1 cellular context compared by ENCODE assay signal in the genomic region with DNA sequence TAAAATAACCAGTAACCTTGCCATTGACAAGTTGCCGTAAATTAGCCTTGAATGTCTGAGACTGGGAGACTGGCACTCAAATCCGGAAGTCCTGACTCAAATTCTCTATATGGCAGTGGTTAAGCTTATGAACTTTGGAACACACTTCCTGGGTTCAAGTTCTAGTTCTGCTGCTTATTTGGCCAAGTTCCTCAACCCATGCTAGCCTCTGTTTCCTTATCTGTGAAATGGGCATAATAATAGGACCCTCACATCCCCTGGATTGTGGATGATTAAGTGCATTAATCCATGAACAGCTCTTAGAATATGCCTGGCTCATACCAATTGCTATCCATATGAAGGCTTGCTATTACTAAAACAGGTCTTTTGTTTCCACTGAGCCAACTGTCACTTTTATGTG.
A peak's percentile ranks its signal among the peaks of the same experiment; 100 is the strongest.
TF ChIP-seq lines count a peak whose summit lies in the region.

No MANE protein-coding gene starts in this region.

TF ChIP-seq in K562, 482 proteins besides CTCF, POLR2A, EP300 and RAD21 (continued from another document):
- TF ChIP-seq, protein P1, sequence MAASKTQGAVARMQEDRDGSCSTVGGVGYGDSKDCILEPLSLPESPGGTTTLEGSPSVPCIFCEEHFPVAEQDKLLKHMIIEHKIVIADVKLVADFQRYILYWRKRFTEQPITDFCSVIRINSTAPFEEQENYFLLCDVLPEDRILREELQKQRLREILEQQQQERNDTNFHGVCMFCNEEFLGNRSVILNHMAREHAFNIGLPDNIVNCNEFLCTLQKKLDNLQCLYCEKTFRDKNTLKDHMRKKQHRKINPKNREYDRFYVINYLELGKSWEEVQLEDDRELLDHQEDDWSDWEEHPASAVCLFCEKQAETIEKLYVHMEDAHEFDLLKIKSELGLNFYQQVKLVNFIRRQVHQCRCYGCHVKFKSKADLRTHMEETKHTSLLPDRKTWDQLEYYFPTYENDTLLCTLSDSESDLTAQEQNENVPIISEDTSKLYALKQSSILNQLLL (CRISPR knock-in tag; IDR thresholded peaks at IDR 0.05; ENCODE audit: borderline replicate concordance), result no peak
- TF ChIP-seq ASH1L (IDR thresholded peaks at IDR 0.05; ENCODE audit: borderline replicate concordance, low read depth, partially characterized antibody) (no peak), FIP1L1 (IDR thresholded peaks at IDR 0.05; ENCODE audit: low read depth, low read length, poor library complexity, severe bottlenecking) (no peak), RBM25 (IDR thresholded peaks at IDR 0.05; ENCODE audit: low read depth, low read length, severe bottlenecking) (peak; percentile 91), TEAD2 (tag; IDR thresholded peaks at IDR 0.05) (no peak), BRD9 (IDR thresholded peaks at IDR 0.05; ENCODE audit: low read depth, partially characterized antibody) (no peak), HNRNPK (IDR thresholded peaks at IDR 0.05; ENCODE audit: low read depth, low read length, poor library complexity, severe bottlenecking) (no peak), LARP7 (IDR thresholded peaks at IDR 0.05) (no peak), DIDO1 (tag; IDR thresholded peaks at IDR 0.05; ENCODE audit: low read depth) (no peak), YY1 (IDR thresholded peaks at IDR 0.05; ENCODE audit: borderline replicate concordance in 1 of 3, control insufficient read depth in 1 of 3, extremely low read depth in 1 of 3, insufficient read depth in 3 of 3, insufficient read length in 1 of 3, insufficient replicate concordance in 2 of 3, low read depth in 1 of 3, low read length in 2 of 3) (no peak), KLF10 (CRISPR knock-in tag; IDR thresholded peaks at IDR 0.05) (no peak), ZBTB7A (IDR thresholded peaks at IDR 0.05; ENCODE audit: borderline replicate concordance, control insufficient read depth, low read depth, low read length) (no peak), ATF1 (CRISPR knock-in tag; IDR thresholded peaks at IDR 0.05) (no peak), ATF1 (tag; IDR thresholded peaks at IDR 0.05) (no peak), KLF16 (IDR thresholded peaks at IDR 0.05) (no peak), NBN (IDR thresholded peaks at IDR 0.05; ENCODE audit: low read depth) (no peak), ETV1 (tag; conservative IDR thresholded peaks at IDR 0.05; ENCODE audit: low read depth) (0 out of 2 replicates have a peak, but pooled peaks have one; percentile 18), ZNF644 (tag; IDR thresholded peaks at IDR 0.05; ENCODE audit: low read depth) (no peak), ZKSCAN8 (CRISPR knock-in tag; IDR thresholded peaks at IDR 0.05) (no peak), KDM1A (IDR thresholded peaks at IDR 0.05) (peak in 1 of 2 experiments; percentile 25; a peak in 1 of 4 replicates), ZNF134 (CRISPR knock-in tag; conservative IDR thresholded peaks at IDR 0.05) (no peak), CCAR2 (IDR thresholded peaks at IDR 0.05; ENCODE audit: low read depth, low read length) (no peak), RB1 (IDR thresholded peaks at IDR 0.05; ENCODE audit: low read depth) (no peak), CREM (IDR thresholded peaks at IDR 0.05; ENCODE audit: low read depth) (no peak), ZC3H4 (CRISPR knock-in tag; IDR thresholded peaks at IDR 0.05; ENCODE audit: borderline replicate concordance) (no peak), ZNF507 (tag; conservative IDR thresholded peaks at IDR 0.05) (no peak), PCBP1 (IDR thresholded peaks at IDR 0.05; ENCODE audit: low read depth, low read length, poor library complexity, severe bottlenecking) (no peak), SNIP1 (IDR thresholded peaks at IDR 0.05; ENCODE audit: low read depth) (no peak), PML (IDR thresholded peaks at IDR 0.05; ENCODE audit: low read length) (no peak), MTF1 (CRISPR knock-in tag; IDR thresholded peaks at IDR 0.05; ENCODE audit: borderline replicate concordance) (no peak), ZNF146 (CRISPR knock-in tag; IDR thresholded peaks at IDR 0.05; ENCODE audit: unreplicated experiment) (no peak), SIRT6 (IDR thresholded peaks at IDR 0.05; ENCODE audit: low read depth, low read length) (no peak), RCOR1 (IDR thresholded peaks at IDR 0.05; ENCODE audit: borderline replicate concordance in 1 of 2, low read depth in 2 of 2, low read length in 2 of 2) (peak in 1 of 2 experiments; percentile 13; a peak in 1 of 4 replicates), OTX1 (CRISPR knock-in tag; IDR thresholded peaks at IDR 0.05) (no peak), ZNF12 (CRISPR knock-in tag; IDR thresholded peaks at IDR 0.05) (no peak)
- TF ChIP-seq, protein P2, sequence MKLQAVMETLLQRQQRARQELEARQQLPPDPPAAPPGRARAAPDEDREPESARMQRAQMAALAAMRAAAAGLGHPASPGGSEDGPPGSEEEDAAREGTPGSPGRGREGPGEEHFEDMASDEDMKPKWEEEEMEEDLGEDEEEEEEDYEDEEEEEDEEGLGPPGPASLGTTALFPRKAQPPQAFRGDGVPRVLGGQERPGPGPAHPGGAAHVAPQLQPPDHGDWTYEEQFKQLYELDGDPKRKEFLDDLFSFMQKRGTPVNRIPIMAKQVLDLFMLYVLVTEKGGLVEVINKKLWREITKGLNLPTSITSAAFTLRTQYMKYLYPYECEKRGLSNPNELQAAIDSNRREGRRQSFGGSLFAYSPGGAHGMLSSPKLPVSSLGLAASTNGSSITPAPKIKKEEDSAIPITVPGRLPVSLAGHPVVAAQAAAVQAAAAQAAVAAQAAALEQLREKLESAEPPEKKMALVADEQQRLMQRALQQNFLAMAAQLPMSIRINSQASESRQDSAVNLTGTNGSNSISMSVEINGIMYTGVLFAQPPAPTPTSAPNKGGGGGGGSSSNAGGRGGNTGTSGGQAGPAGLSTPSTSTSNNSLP (IDR thresholded peaks at IDR 0.05; ENCODE audit: borderline replicate concordance, low read depth, low read length), result no peak
- TF ChIP-seq, protein P3, sequence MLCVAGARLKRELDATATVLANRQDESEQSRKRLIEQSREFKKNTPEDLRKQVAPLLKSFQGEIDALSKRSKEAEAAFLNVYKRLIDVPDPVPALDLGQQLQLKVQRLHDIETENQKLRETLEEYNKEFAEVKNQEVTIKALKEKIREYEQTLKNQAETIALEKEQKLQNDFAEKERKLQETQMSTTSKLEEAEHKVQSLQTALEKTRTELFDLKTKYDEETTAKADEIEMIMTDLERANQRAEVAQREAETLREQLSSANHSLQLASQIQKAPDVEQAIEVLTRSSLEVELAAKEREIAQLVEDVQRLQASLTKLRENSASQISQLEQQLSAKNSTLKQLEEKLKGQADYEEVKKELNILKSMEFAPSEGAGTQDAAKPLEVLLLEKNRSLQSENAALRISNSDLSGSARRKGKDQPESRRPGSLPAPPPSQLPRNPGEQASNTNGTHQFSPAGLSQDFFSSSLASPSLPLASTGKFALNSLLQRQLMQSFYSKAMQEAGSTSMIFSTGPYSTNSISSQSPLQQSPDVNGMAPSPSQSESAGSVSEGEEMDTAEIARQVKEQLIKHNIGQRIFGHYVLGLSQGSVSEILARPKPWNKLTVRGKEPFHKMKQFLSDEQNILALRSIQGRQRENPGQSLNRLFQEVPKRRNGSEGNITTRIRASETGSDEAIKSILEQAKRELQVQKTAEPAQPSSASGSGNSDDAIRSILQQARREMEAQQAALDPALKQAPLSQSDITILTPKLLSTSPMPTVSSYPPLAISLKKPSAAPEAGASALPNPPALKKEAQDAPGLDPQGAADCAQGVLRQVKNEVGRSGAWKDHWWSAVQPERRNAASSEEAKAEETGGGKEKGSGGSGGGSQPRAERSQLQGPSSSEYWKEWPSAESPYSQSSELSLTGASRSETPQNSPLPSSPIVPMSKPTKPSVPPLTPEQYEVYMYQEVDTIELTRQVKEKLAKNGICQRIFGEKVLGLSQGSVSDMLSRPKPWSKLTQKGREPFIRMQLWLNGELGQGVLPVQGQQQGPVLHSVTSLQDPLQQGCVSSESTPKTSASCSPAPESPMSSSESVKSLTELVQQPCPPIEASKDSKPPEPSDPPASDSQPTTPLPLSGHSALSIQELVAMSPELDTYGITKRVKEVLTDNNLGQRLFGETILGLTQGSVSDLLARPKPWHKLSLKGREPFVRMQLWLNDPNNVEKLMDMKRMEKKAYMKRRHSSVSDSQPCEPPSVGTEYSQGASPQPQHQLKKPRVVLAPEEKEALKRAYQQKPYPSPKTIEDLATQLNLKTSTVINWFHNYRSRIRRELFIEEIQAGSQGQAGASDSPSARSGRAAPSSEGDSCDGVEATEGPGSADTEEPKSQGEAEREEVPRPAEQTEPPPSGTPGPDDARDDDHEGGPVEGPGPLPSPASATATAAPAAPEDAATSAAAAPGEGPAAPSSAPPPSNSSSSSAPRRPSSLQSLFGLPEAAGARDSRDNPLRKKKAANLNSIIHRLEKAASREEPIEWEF (CRISPR knock-in tag; IDR thresholded peaks at IDR 0.05), result no peak
- TF ChIP-seq, protein P4, sequence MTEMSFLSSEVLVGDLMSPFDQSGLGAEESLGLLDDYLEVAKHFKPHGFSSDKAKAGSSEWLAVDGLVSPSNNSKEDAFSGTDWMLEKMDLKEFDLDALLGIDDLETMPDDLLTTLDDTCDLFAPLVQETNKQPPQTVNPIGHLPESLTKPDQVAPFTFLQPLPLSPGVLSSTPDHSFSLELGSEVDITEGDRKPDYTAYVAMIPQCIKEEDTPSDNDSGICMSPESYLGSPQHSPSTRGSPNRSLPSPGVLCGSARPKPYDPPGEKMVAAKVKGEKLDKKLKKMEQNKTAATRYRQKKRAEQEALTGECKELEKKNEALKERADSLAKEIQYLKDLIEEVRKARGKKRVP (CRISPR knock-in tag; IDR thresholded peaks at IDR 0.05), result no peak
- TF ChIP-seq, protein P5, sequence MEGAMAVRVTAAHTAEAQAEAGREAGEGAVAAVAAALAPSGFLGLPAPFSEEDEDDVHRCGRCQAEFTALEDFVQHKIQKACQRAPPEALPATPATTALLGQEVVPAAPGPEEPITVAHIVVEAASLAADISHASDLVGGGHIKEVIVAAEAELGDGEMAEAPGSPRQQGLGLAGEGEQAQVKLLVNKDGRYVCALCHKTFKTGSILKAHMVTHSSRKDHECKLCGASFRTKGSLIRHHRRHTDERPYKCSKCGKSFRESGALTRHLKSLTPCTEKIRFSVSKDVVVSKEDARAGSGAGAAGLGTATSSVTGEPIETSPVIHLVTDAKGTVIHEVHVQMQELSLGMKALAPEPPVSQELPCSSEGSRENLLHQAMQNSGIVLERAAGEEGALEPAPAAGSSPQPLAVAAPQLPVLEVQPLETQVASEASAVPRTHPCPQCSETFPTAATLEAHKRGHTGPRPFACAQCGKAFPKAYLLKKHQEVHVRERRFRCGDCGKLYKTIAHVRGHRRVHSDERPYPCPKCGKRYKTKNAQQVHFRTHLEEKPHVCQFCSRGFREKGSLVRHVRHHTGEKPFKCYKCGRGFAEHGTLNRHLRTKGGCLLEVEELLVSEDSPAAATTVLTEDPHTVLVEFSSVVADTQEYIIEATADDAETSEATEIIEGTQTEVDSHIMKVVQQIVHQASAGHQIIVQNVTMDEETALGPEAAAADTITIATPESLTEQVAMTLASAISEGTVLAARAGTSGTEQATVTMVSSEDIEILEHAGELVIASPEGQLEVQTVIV (CRISPR knock-in tag; IDR thresholded peaks at IDR 0.05; ENCODE audit: borderline replicate concordance), result no peak
- TF ChIP-seq, protein P6, sequence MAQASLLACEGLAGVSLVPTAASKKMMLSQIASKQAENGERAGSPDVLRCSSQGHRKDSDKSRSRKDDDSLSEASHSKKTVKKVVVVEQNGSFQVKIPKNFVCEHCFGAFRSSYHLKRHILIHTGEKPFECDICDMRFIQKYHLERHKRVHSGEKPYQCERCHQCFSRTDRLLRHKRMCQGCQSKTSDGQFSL (CRISPR knock-in tag; IDR thresholded peaks at IDR 0.05), result no peak
- TF ChIP-seq, protein P6 (tag; IDR thresholded peaks at IDR 0.05), result no peak
- TF ChIP-seq, protein P7, sequence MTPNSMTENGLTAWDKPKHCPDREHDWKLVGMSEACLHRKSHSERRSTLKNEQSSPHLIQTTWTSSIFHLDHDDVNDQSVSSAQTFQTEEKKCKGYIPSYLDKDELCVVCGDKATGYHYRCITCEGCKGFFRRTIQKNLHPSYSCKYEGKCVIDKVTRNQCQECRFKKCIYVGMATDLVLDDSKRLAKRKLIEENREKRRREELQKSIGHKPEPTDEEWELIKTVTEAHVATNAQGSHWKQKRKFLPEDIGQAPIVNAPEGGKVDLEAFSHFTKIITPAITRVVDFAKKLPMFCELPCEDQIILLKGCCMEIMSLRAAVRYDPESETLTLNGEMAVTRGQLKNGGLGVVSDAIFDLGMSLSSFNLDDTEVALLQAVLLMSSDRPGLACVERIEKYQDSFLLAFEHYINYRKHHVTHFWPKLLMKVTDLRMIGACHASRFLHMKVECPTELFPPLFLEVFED (CRISPR knock-in tag; conservative IDR thresholded peaks at IDR 0.05), result no peak
- TF ChIP-seq, protein P8, sequence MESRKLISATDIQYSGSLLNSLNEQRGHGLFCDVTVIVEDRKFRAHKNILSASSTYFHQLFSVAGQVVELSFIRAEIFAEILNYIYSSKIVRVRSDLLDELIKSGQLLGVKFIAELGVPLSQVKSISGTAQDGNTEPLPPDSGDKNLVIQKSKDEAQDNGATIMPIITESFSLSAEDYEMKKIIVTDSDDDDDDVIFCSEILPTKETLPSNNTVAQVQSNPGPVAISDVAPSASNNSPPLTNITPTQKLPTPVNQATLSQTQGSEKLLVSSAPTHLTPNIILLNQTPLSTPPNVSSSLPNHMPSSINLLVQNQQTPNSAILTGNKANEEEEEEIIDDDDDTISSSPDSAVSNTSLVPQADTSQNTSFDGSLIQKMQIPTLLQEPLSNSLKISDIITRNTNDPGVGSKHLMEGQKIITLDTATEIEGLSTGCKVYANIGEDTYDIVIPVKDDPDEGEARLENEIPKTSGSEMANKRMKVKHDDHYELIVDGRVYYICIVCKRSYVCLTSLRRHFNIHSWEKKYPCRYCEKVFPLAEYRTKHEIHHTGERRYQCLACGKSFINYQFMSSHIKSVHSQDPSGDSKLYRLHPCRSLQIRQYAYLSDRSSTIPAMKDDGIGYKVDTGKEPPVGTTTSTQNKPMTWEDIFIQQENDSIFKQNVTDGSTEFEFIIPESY (CRISPR knock-in tag; IDR thresholded peaks at IDR 0.05), result no peak
- TF ChIP-seq, protein P9, sequence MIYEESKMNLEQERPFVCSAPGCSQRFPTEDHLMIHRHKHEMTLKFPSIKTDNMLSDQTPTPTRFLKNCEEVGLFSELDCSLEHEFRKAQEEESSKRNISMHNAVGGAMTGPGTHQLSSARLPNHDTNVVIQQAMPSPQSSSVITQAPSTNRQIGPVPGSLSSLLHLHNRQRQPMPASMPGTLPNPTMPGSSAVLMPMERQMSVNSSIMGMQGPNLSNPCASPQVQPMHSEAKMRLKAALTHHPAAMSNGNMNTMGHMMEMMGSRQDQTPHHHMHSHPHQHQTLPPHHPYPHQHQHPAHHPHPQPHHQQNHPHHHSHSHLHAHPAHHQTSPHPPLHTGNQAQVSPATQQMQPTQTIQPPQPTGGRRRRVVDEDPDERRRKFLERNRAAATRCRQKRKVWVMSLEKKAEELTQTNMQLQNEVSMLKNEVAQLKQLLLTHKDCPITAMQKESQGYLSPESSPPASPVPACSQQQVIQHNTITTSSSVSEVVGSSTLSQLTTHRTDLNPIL (CRISPR knock-in tag; IDR thresholded peaks at IDR 0.05), result no peak
